ENCODE assay signal across 8 cellular contexts in the genomic region with DNA sequence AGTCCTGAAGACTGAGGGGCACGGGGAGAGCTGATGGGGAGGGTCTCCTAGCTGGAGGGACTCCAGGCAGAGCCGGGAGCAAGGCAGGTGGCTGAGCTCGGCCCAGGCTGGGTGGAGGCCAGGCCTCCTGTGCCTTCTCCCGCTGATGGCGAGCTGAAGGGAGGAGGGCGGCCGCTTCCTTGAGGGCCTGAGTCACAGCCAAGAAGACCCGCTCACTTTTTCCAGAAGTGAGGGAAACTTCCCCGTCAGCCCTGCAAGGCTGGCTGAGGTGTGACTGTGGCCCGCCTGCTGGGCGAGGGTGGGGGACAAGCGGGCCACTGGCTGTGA. TPM values are rescaled to one million over a fixed set of nuclear protein-coding genes. Genes with fewer than 3 reads are reported as not detected.
DNase-seq lines count a peak whose midpoint lies in the region; ATAC-seq lines count a peak whose summit lies in the region.

No MANE protein-coding gene starts in this region.

- H3K4me3 ChIP-seq in right cardiac atrium (ENCODE audit: low read length), result no peak overlapping the region

- ATAC-seq in right cardiac atrium, result peak in 1 of 2 donors; percentile 60
- ATAC-seq in GM21717 (IDR thresholded peaks at IDR 0.05; ENCODE audit: unreplicated experiment), result no peak

- H3K27me3 ChIP-seq in right cardiac atrium (ENCODE audit: control insufficient read depth, insufficient read depth), result no peaks in the 10 kb centered on the region

- H3K4me1 ChIP-seq in right cardiac atrium (ENCODE audit: control insufficient read depth, insufficient read depth, low read length), result peaks cover 6% of the 10 kb centered on the region

- H3K9me3 ChIP-seq in right cardiac atrium (ENCODE audit: control insufficient read depth, low read length), result no peaks in the 10 kb centered on the region

- peak; percentile 44 for DNase-seq in DMS153 (lab: John Stamatoyannopoulos, UW)
- DNase-seq in DMS153 treated with DMSO at 0.1 percent for 48 hours (lab: John Stamatoyannopoulos, UW; ENCODE audit: unreplicated experiment), result no peak
- peak in 2 of 3 experiments; percentile 23 to 46 for DNase-seq in activated CD8-positive, alpha-beta memory T cell treated with anti-CD3 and anti-CD28 coated beads for 48 hours (ENCODE audit: low read depth in 2 of 3, low spot score in 2 of 3)
- DNase-seq in right cardiac atrium, result peak; percentile 76 to 80 (median 80)
- peak; percentile 49 to 62 for DNase-seq in stimulated activated CD4-positive, alpha-beta T cell treated with anti-CD3 and anti-CD28 coated beads, Interleukin-12 subunit alpha, Interleukin-12 subunit beta, amount 100 ng/mL, for 24 hours (ENCODE audit: low read depth in 2 of 2)
- DNase-seq in mucosa of gallbladder (ENCODE audit: low spot score), result no peak
- no peak for DNase-seq in NK-92 treated with Interleukin-12 subunit alpha and Interleukin-12 subunit beta, amount 100 ng/mL, for 24 hours (lab: John Stamatoyannopoulos, UW)

- peak overlapping the region; percentile 87 for H3K27ac ChIP-seq in right cardiac atrium (ENCODE audit: low read length)

- intact Hi-C loops in right cardiac atrium (cut with DNase I), result no loop called here

- 26% methylated on average over 12 of the region's 12 CpGs for WGBS in right cardiac atrium

RNA-seq across cellular contexts. Expression of a gene that starts 1.7 kb away (rescaled TPM):
- total RNA-seq in right cardiac atrium (10 to 100 TPM; 25.0 to 38.6 (median 25.6) TPM), mucosa of gallbladder (122 TPM)
- polyA plus RNA-seq in right cardiac atrium, result 17.3 TPM

RNA-seq across cellular contexts. Expression of a gene that starts 12.7 kb away (rescaled TPM):
- total RNA-seq in right cardiac atrium (1 to 10 TPM; 1.6 to 3.6 (median 2.9) TPM), mucosa of gallbladder (10.1 TPM)
- polyA plus RNA-seq in right cardiac atrium, result 4.5 TPM

RNA-seq across cellular contexts. Expression of a gene that starts 15.7 kb away (rescaled TPM):
- total RNA-seq in right cardiac atrium (1 to 10 TPM; 1.3 to 3.4 (median 2.2) TPM), mucosa of gallbladder (7.0 TPM)
- 0.52 TPM for polyA plus RNA-seq in right cardiac atrium

RNA-seq across cellular contexts. Expression of a gene that starts 26.7 kb away (rescaled TPM):
- total RNA-seq in right cardiac atrium (100 to 1,000 TPM; 121 to 144 (median 132) TPM), mucosa of gallbladder (99.2 TPM)
- 190 TPM for polyA plus RNA-seq in right cardiac atrium

RNA-seq across cellular contexts. Expression of a gene that starts 34.6 kb away (rescaled TPM):
- total RNA-seq in right cardiac atrium, result 10 to 100 TPM; 61.2 to 83.1 (median 67.2) TPM
- 81.7 TPM for polyA plus RNA-seq in right cardiac atrium
- 194 TPM for total RNA-seq in mucosa of gallbladder

Comparison
In these comparisons a context has a peak if more than half of its experiments do, and no peak if none do; other contexts are left out.
1. DNase-seq: peak in DMS153 (single experiment), activated CD8-positive, alpha-beta memory T cell treated with anti-CD3 and anti-CD28 coated beads for 48 hours (2 of 3), right cardiac atrium (3 of 3) and stimulated activated CD4-positive, alpha-beta T cell treated with anti-CD3 and anti-CD28 coated beads, Interleukin-12 subunit alpha, Interleukin-12 subunit beta, amount 100 ng/mL, for 24 hours (2 of 2); none in DMS153 treated with DMSO at 0.1 percent for 48 hours (single experiment), mucosa of gallbladder (single experiment) and NK-92 treated with Interleukin-12 subunit alpha and Interleukin-12 subunit beta, amount 100 ng/mL, for 24 hours (single experiment).